ENCODE assay signal across 17 cellular contexts in the genomic region with DNA sequence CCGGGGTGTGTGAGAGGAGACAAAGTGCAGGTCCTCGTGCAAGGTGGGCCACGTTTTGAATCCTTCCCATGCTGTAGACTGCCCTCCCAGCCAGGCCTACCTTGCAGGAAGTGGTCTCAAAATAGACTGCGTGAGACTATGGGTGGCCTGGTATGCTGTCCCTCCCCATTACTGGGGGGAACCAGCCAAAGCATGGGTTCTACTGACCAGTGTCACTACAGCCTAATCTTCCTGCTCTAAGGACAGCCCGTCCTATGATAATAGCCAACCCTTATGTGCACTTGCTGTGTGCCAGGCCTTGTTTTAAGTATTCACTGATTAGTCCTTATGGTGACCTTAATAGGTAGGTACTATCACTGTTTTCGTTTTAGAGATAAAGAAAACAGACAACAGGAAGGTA. TPM values are rescaled to one million over a fixed set of nuclear protein-coding genes. Genes with fewer than 3 reads are reported as not detected.
DNase-seq lines count a peak whose midpoint lies in the region; ATAC-seq, FAIRE-seq and TF ChIP-seq lines count a peak whose summit lies in the region.
"Had no signal": no experiment of that assay in that cellular context is flagged by ENCODE, and none has a peak within 500 bp of the region (broad histone marks: within the 10 kb centered on the region; RNA-seq: fewer than 3 reads in every experiment).

No MANE protein-coding gene starts in this region.

- FAIRE-seq in HepG2 (lab: Jason Lieb, UNC) = no peak
- FAIRE-seq: D721Med, H54 had no signal

- H3K56ac ChIP-seq in H9 (ENCODE audit: insufficient read length, low read depth, low read length) = no peak overlapping the region

- no peak overlapping the region for H4K91ac ChIP-seq in H9 (ENCODE audit: insufficient read length, low read depth, low read length)

- no peaks in the 10 kb centered on the region for H3K23me2 ChIP-seq in H9 (ENCODE audit: insufficient read length, low read depth, low read length, poor library complexity, severe bottlenecking)

- no TSS peak for BruUV-seq in HepG2 (replicated peaks; lab: Mats Ljungman, UMichigan)

- H3K79me2 ChIP-seq in HepG2 (ENCODE audit: insufficient read depth, low read length) (peaks cover 6% of the 10 kb centered on the region), H9 (ENCODE audit: insufficient read depth, low read length) (no peaks in the 10 kb centered on the region)

- H2AFZ ChIP-seq in HepG2 (ENCODE audit: low read length) (no peak overlapping the region), H9 (ENCODE audit: low read length) (no peak overlapping the region)

- ATAC-seq in Right ventricle myocardium superior (ENCODE audit: poor library complexity) (peak; percentile 47), HepG2 (no peak), HG02798 (IDR thresholded peaks at IDR 0.05; ENCODE audit: poor library complexity, unreplicated experiment) (no peak)
- ATAC-seq: SK-N-SH treated with all-trans-retinoic acid at 6 μM for 48 hours had no signal

- no peaks in the 10 kb centered on the region for H3K9me3 ChIP-seq in NT2/D1 (ENCODE audit: insufficient read depth, low read length)
- H3K9me3 ChIP-seq in HepG2 (ENCODE audit: low read length) = no peaks in the 10 kb centered on the region
- no peaks in the 10 kb centered on the region for H3K9me3 ChIP-seq in thyroid gland
- H3K9me3 ChIP-seq in H9 (ENCODE audit: control insufficient read depth, low read depth, low read length) = no peaks in the 10 kb centered on the region
- H3K9me3 ChIP-seq: BE2C had no signal

- DNase-seq in NT2/D1 (ENCODE audit: low read depth, low spot score) (no peak), Right ventricle myocardium superior (no peak), HepG2 (ENCODE audit: low spot score) (no peak), thyroid gland (no peak), H9 (no peak), NCI-H1048 (lab: John Stamatoyannopoulos, UW) (no peak)
- DNase-seq: BE2C; CD4-positive, alpha-beta memory T cell; MV-4-11; NCI-H1436 treated with DMSO at 0.1 percent for 48 hours; NCI-H2081; NCI-H524 treated with DMSO at 0.1 percent for 48 hours; NK-92 treated with Interleukin-12 subunit alpha and Interleukin-12 subunit beta, amount 100 ng/mL, for 24 hours had no signal

- H3K27ac Mint-ChIP-seq in H9 = no peak overlapping the region

- H3K36me3 ChIP-seq in NT2/D1 (ENCODE audit: insufficient read depth, insufficient read length, low read length) = peaks cover 8% of the 10 kb centered on the region
- peaks cover 57 to 97% of the 10 kb centered on the region in 2 experiments for H3K36me3 ChIP-seq in HepG2 (replicated peaks in 1 of 2; ENCODE audit: control insufficient read depth in 1 of 2, insufficient read depth in 2 of 2, low read length in 2 of 2)
- H3K36me3 ChIP-seq in thyroid gland = peaks cover 23 to 24% of the 10 kb centered on the region in 2 donors
- H3K36me3 ChIP-seq: BE2C had no signal

- peaks cover 6% of the 10 kb centered on the region for H3K27me3 Mint-ChIP-seq in H9 (ENCODE audit: low read depth)
- H3K27me3 Mint-ChIP-seq: CD4-positive, alpha-beta memory T cell had no signal

- no peak overlapping the region for H4K8ac ChIP-seq in H9 (replicated peaks; ENCODE audit: insufficient read length, low read depth, low read length)

- no peak overlapping the region for H3K23ac ChIP-seq in H9 (ENCODE audit: insufficient read length, low read depth, low read length)

- TF ChIP-seq POLR2A in HepG2 (IDR thresholded peaks at IDR 0.05; ENCODE audit: insufficient read depth in 1 of 2, low read depth in 2 of 2, low read length in 2 of 2) (no peak), thyroid gland (IDR thresholded peaks at IDR 0.05) (no peak)

- no peaks in the 10 kb centered on the region for H3K9me3 Mint-ChIP-seq in H9
- H3K9me3 Mint-ChIP-seq: CD4-positive, alpha-beta memory T cell had no signal

- 90% methylated on average over 6 of the region's 6 CpGs for WGBS in HepG2 (ENCODE audit: low lambda C conversion rate)
- WGBS in thyroid gland, 2 donors = 82 to 91% methylated on average over 5 to 6 of the region's 6 CpGs
- WGBS in H9 (ENCODE audit: extremely low coverage, insufficient read length, low lambda C conversion rate) = no CpG with 5 or more reads among the region's 6 CpGs

- H3K27ac ChIP-seq in HepG2 (ENCODE audit: extremely low read length, insufficient read depth, low read length) = no peak overlapping the region
- H3K27ac ChIP-seq in thyroid gland = peak overlapping the region in 2 of 3 donors; percentile 36 to 53
- no peak overlapping the region for H3K27ac ChIP-seq in H9 (ENCODE audit: insufficient read length, low read depth, low read length)

- H3K4me1 Mint-ChIP-seq in H9 = peaks cover 41 to 82% of the 10 kb centered on the region in 2 experiments

- no peak overlapping the region for H3T11ph ChIP-seq in H9 (ENCODE audit: low read length)

- peaks cover 9% of the 10 kb centered on the region; the same call in 1 of the 2 replicates for H4K20me1 ChIP-seq in HepG2 (ENCODE audit: insufficient read depth, low read length)
- H4K20me1 ChIP-seq in H9 (ENCODE audit: control insufficient read depth, insufficient read depth, insufficient read length) = no peaks in the 10 kb centered on the region

- no peak overlapping the region for H2AK5ac ChIP-seq in H9 (ENCODE audit: insufficient read length, low read length)

- no peak overlapping the region for H3K4me3 ChIP-seq in NT2/D1 (ENCODE audit: insufficient read length, low read depth)
- H3K4me3 ChIP-seq in HepG2 (replicated peaks in 1 of 3; ENCODE audit: insufficient read depth in 1 of 3, low read depth in 2 of 3, low read length in 3 of 3) = no peak overlapping the region
- H3K4me3 ChIP-seq in thyroid gland (replicated peaks in 1 of 3) = no peak overlapping the region

- peaks cover 5 to 21% (median 11%) of the 10 kb centered on the region in 3 experiments; a peak in 6 of 7 replicates for H3K36me3 Mint-ChIP-seq in H9 (ENCODE audit: insufficient read depth in 1 of 3, low read depth in 3 of 3)

- H3K14ac ChIP-seq in H9 (ENCODE audit: insufficient read depth, low read length) = no peak overlapping the region

- peak overlapping the region; percentile 42 for H3K9ac ChIP-seq in NT2/D1 (ENCODE audit: insufficient read length, low read depth)
- no peak overlapping the region for H3K9ac ChIP-seq in HepG2 (ENCODE audit: insufficient read depth, low read depth, low read length)
- H3K9ac ChIP-seq in H9 (ENCODE audit: extremely low read depth, insufficient read length, low read length) = no peak overlapping the region

- H3K27me3 ChIP-seq in NT2/D1 (ENCODE audit: insufficient read depth, insufficient read length) (peaks cover 14% of the 10 kb centered on the region), HepG2 (ENCODE audit: control insufficient read depth in 1 of 2, insufficient read depth in 2 of 2, low read length in 2 of 2) (no peaks in the 10 kb centered on the region), thyroid gland (no peaks in the 10 kb centered on the region), H9 (ENCODE audit: insufficient read depth, low read length) (no peaks in the 10 kb centered on the region)
- H3K27me3 ChIP-seq: BE2C had no signal

- POLR2A ChIA-PET in HepG2 (lab: Yijun Ruan, JAX) = interaction anchor here (1.7 kb wide), 1 partner anchor 64 kb away, joined by 4 read pairs; no protein-coding TSS in a partner anchor

- H3K18ac ChIP-seq in H9 (ENCODE audit: insufficient read length, low read depth, low read length) = no peak overlapping the region

- no peak overlapping the region for H2BK12ac ChIP-seq in H9 (ENCODE audit: insufficient read length, low read depth, low read length)

- no peak overlapping the region for H2BK120ac ChIP-seq in H9 (ENCODE audit: low read depth, low read length, poor library complexity, severe bottlenecking)

- no peaks in the 10 kb centered on the region for H3K79me1 ChIP-seq in H9 (ENCODE audit: insufficient read depth, low read depth, low read length, poor library complexity, severe bottlenecking)

- H2BK15ac ChIP-seq in H9 (ENCODE audit: low read depth, low read length) = no peak overlapping the region

- TF ChIP-seq CTCF in HepG2 (CRISPR knock-in tag; IDR thresholded peaks at IDR 0.05) = no peak
- no peak for TF ChIP-seq CTCF in thyroid gland (IDR thresholded peaks at IDR 0.05)
- TF ChIP-seq CTCF in H9 (conservative IDR thresholded peaks at IDR 0.05) = no peak

- no peak overlapping the region for H3K4me3 Mint-ChIP-seq in H9
- H3K4me3 Mint-ChIP-seq: CD4-positive, alpha-beta memory T cell had no signal

- no peak for TF ChIP-seq RAD21 in HepG2 (CRISPR knock-in tag; IDR thresholded peaks at IDR 0.05)

- no peak overlapping the region for H2BK20ac ChIP-seq in H9 (ENCODE audit: low read depth, low read length, poor library complexity, severe bottlenecking)

- no peak overlapping the region for H2BK5ac ChIP-seq in H9 (ENCODE audit: insufficient read length, low read length)

- no peak overlapping the region for H3K4me2 ChIP-seq in HepG2 (ENCODE audit: low read depth, low read length)
- no peak overlapping the region for H3K4me2 ChIP-seq in H9 (ENCODE audit: insufficient read depth, insufficient read length, low read length)

- CTCF ChIA-PET in HepG2 (lab: Yijun Ruan, JAX; ENCODE audit: low intra/inter-chr PET ratio, low total read pairs) = no interaction called here

- H3K4ac ChIP-seq in H9 (ENCODE audit: low read depth, low read length) = no peak overlapping the region

- TF ChIP-seq EP300 in HepG2 (IDR thresholded peaks at IDR 0.05; ENCODE audit: low read depth in 2 of 2, low read length in 2 of 2) (no peak), HepG2 (CRISPR knock-in tag; IDR thresholded peaks at IDR 0.05; ENCODE audit: borderline replicate concordance) (no peak)

- no peak overlapping the region for H4K5ac ChIP-seq in H9 (ENCODE audit: insufficient read length, low read depth, low read length)

- in situ Hi-C loops in HepG2 (cut with HindIII; ENCODE audit: extremely low pct_ligation_motif_present, low pct_unique_long_range_greater_than_20kb) = loop anchor here (10.0 kb wide), 1 partner anchor 529 kb away; a partner anchor contains a TSS

- intact Hi-C loops in Right ventricle myocardium superior (cut with DNase I) (no loop called here), HepG2 (cut with micrococcal nuclease; ENCODE audit: unreplicated experiment) (no loop called here), thyroid gland (cut with DNase I) (loop anchor here (5.0 kb wide), 1 partner anchor 37 kb away; a partner anchor contains a TSS)

- H3K4me1 ChIP-seq in NT2/D1 (ENCODE audit: insufficient read depth, insufficient read length) (peaks cover 25% of the 10 kb centered on the region), HepG2 (ENCODE audit: insufficient read depth, low read length) (peaks cover 60% of the 10 kb centered on the region), thyroid gland (peaks cover 12 to 31% of the 10 kb centered on the region in 2 donors), H9 (ENCODE audit: insufficient read depth, low read length) (peaks cover 4% of the 10 kb centered on the region; the same call in 1 of the 2 replicates)

RNA-seq across cellular contexts. Expression of a gene that starts 38.0 kb away (rescaled TPM):
- 14.4 TPM for total RNA-seq in Right ventricle myocardium superior
- 11.0 TPM in 2 replicates for total RNA-seq in HepG2 (2016; rRNA removed; fragmentation: Illumina TruSeq; extraction: Trizol)
- total RNA-seq in HepG2 (2016; cell fraction: cytosol; rRNA removed; fragmentation: Illumina TruSeq; extraction: Trizol; ENCODE audit: low read depth) = 2.8 and 3.0 TPM in 2 replicates
- total RNA-seq in HepG2 (2016; cell fraction: insoluble cytoplasmic fraction; rRNA removed; fragmentation: Illumina TruSeq; extraction: Trizol) = 9.5 and 11.3 TPM in 2 replicates
- 15.4 and 15.8 TPM in 2 replicates for total RNA-seq in HepG2 (2016; cell fraction: membrane; rRNA removed; fragmentation: Illumina TruSeq; extraction: Trizol)
- total RNA-seq in HepG2 (2016; cell fraction: nucleus; rRNA removed; fragmentation: Illumina TruSeq; extraction: Trizol) = 14.9 TPM in 2 replicates
- polyA plus RNA-seq in HepG2 (2011; rRNA removed) = 12.4 and 15.9 TPM in 2 replicates
- polyA plus RNA-seq in HepG2 (2011; cell fraction: cytosol; rRNA removed) = 6.6 and 10.1 TPM in 2 replicates
- polyA plus RNA-seq in HepG2 (2011; cell fraction: nucleus; rRNA removed) = 47.8 and 59.4 TPM in 2 replicates
- 53.6 and 69.1 TPM in 2 replicates for polyA plus RNA-seq in HepG2 (2012)
- 10.9 and 11.7 TPM in 2 replicates for polyA plus RNA-seq in HepG2 (2016; cell fraction: cytosol; fragmentation: Illumina TruSeq; extraction: Trizol; ENCODE audit: low read depth)
- polyA plus RNA-seq in HepG2 (2016; cell fraction: insoluble cytoplasmic fraction; fragmentation: Illumina TruSeq; extraction: Trizol; ENCODE audit: low read depth) = 37.6 and 56.8 TPM in 2 replicates
- 44.1 and 44.7 TPM in 2 replicates for polyA plus RNA-seq in HepG2 (2016; cell fraction: membrane; fragmentation: Illumina TruSeq; extraction: Trizol; ENCODE audit: low read depth)
- 75.1 and 80.7 TPM in 2 replicates for polyA plus RNA-seq in HepG2 (2016; cell fraction: nucleus; fragmentation: Illumina TruSeq; extraction: Trizol; ENCODE audit: insufficient read depth, low read depth)
- 3.3 and 26.4 TPM in 2 replicates for polyA minus RNA-seq in HepG2 (2011; rRNA and poly(A)+ RNA removed; ENCODE audit: low replicate concordance)
- 29.5 and 30.0 TPM in 2 replicates for polyA minus RNA-seq in HepG2 (2011; cell fraction: cytosol; rRNA and poly(A)+ RNA removed)
- polyA minus RNA-seq in HepG2 (2011; cell fraction: nucleus; rRNA and poly(A)+ RNA removed) = 15.2 and 15.5 TPM in 2 replicates
- 10 to 100 TPM; 12.6 to 42.4 (median 23.7) TPM for total RNA-seq in thyroid gland
- 18.2 and 19.0 TPM in 2 replicates for total RNA-seq in H9 (2021)

RNA-seq across cellular contexts. Expression of a gene that starts 54.1 kb away (rescaled TPM):
- total RNA-seq in Right ventricle myocardium superior = 1.1 TPM
- total RNA-seq in HepG2 (2016; rRNA removed; fragmentation: Illumina TruSeq; extraction: Trizol) = not detected in 2 replicates
- total RNA-seq in HepG2 (2016; cell fraction: cytosol; rRNA removed; fragmentation: Illumina TruSeq; extraction: Trizol; ENCODE audit: low read depth) = not detected in 2 replicates
- not detected in 2 replicates for total RNA-seq in HepG2 (2016; cell fraction: insoluble cytoplasmic fraction; rRNA removed; fragmentation: Illumina TruSeq; extraction: Trizol)
- not detected in 2 replicates for total RNA-seq in HepG2 (2016; cell fraction: membrane; rRNA removed; fragmentation: Illumina TruSeq; extraction: Trizol)
- not detected in 2 replicates for total RNA-seq in HepG2 (2016; cell fraction: nucleus; rRNA removed; fragmentation: Illumina TruSeq; extraction: Trizol)
- polyA plus RNA-seq in HepG2 (2011; rRNA removed) = 0.28 and 0.30 TPM in 2 replicates
- 0.38 and 0.42 TPM in 2 replicates for polyA plus RNA-seq in HepG2 (2011; cell fraction: cytosol; rRNA removed)
- 0.23 and 0.29 TPM in 2 replicates for polyA plus RNA-seq in HepG2 (2011; cell fraction: nucleus; rRNA removed)
- polyA plus RNA-seq in HepG2 (2012) = 0.19 TPM in 1 of 2 replicates, not detected in the other
- 0.57 TPM in 1 of 2 replicates, not detected in the other for polyA plus RNA-seq in HepG2 (2016; cell fraction: cytosol; fragmentation: Illumina TruSeq; extraction: Trizol; ENCODE audit: low read depth)
- not detected in 2 replicates for polyA plus RNA-seq in HepG2 (2016; cell fraction: insoluble cytoplasmic fraction; fragmentation: Illumina TruSeq; extraction: Trizol; ENCODE audit: low read depth)
- polyA plus RNA-seq in HepG2 (2016; cell fraction: membrane; fragmentation: Illumina TruSeq; extraction: Trizol; ENCODE audit: low read depth) = not detected in 2 replicates
- not detected in 2 replicates for polyA plus RNA-seq in HepG2 (2016; cell fraction: nucleus; fragmentation: Illumina TruSeq; extraction: Trizol; ENCODE audit: insufficient read depth, low read depth)
- 0.18 TPM in 1 of 2 replicates, not detected in the other for polyA minus RNA-seq in HepG2 (2011; rRNA and poly(A)+ RNA removed; ENCODE audit: low replicate concordance)
- not detected in 2 replicates for polyA minus RNA-seq in HepG2 (2011; cell fraction: cytosol; rRNA and poly(A)+ RNA removed)
- not detected in 2 replicates for polyA minus RNA-seq in HepG2 (2011; cell fraction: nucleus; rRNA and poly(A)+ RNA removed)
- total RNA-seq in thyroid gland = 1 to 10 TPM; 2.9 to 9.3 (median 6.5) TPM
- total RNA-seq in H9 (2021) = 40.9 and 45.0 TPM in 2 replicates
- total RNA-seq: CD4-positive, alpha-beta memory T cell had no signal
- polyA plus RNA-seq: CD4-positive, alpha-beta memory T cell had no signal

Comparison
In these comparisons a context has a peak if more than half of its experiments do, and no peak if none do; other contexts are left out.
1. H3K27ac ChIP-seq: peak in thyroid gland (2 of 3); none in HepG2 (single experiment) and H9 (single experiment).